25 cellular contexts compared by ENCODE assay signal in genomic region chr15:90227336-90227735, GRCh38. TPM values are rescaled to one million over a fixed set of nuclear protein-coding genes. Genes with fewer than 3 reads are reported as not detected.
"Had no signal": no experiment of that assay in that cellular context is flagged by ENCODE, and none has a peak within 500 bp of the region (broad histone marks: within the 10 kb centered on the region; RNA-seq: fewer than 3 reads in every experiment).

No MANE protein-coding gene starts in this region.

- H3K4me1 ChIP-seq: neural progenitor cell had no signal

- H3K27ac ChIP-seq: epithelial cell of prostate, gastrocnemius medialis, heart right ventricle, neural progenitor cell, parathyroid adenoma, psoas muscle, right lobe of liver, testis, tibial nerve, upper lobe of right lung, vagina had no signal

- H3K4me3 ChIP-seq: esophagus muscularis mucosa, gastrocnemius medialis, heart right ventricle, neural progenitor cell, psoas muscle, right lobe of liver, testis, tibial nerve, upper lobe of right lung, vagina had no signal

- H3K9me3 Mint-ChIP-seq: natural killer cell; neural progenitor cell; stimulated activated memory B cell treated with anti-CD40 and anti-IgM and Interleukin-4, amounts not matched to agents 10 μg/mL and 1 μg/mL and 100 μg/mL, for 72 hours; stimulated activated naive CD8-positive, alpha-beta T cell treated with anti-CD3 and anti-CD28 coated beads, Interleukin-15, amount 100 ng/mL, for 72 hours had no signal

- H3K36me3 Mint-ChIP-seq: natural killer cell had no signal

- H3K27me3 Mint-ChIP-seq: stimulated activated memory B cell treated with anti-CD40 and anti-IgM and Interleukin-4, amounts not matched to agents 10 μg/mL and 1 μg/mL and 100 μg/mL, for 72 hours; stimulated activated naive CD8-positive, alpha-beta T cell treated with anti-CD3 and anti-CD28 coated beads, Interleukin-15, amount 100 ng/mL, for 72 hours had no signal

- H3K9me3 ChIP-seq: esophagus muscularis mucosa, gastrocnemius medialis, heart right ventricle, psoas muscle, right lobe of liver, testis, tibial nerve, upper lobe of right lung, vagina had no signal

- H3K27me3 ChIP-seq: esophagus muscularis mucosa, gastrocnemius medialis, heart right ventricle, right lobe of liver, testis, tibial nerve, upper lobe of right lung, vagina had no signal

- H3K4me3 Mint-ChIP-seq: natural killer cell; neural progenitor cell; stimulated activated memory B cell treated with anti-CD40 and anti-IgM and Interleukin-4, amounts not matched to agents 10 μg/mL and 1 μg/mL and 100 μg/mL, for 72 hours; stimulated activated naive CD8-positive, alpha-beta T cell treated with anti-CD3 and anti-CD28 coated beads, Interleukin-15, amount 100 ng/mL, for 72 hours had no signal

- DNase-seq: effector memory CD4-positive, alpha-beta T cell; gastrocnemius medialis; heart right ventricle; hypothalamus; kidney glomerular epithelial cell; mammary epithelial cell; natural killer cell; nucleus accumbens; psoas muscle; retina; right lobe of liver; stimulated activated CD4-positive, alpha-beta T cell treated with anti-CD3 and anti-CD28 coated beads, Interleukin-15, amount 100 ng/mL, for 24 hours; stimulated activated CD4-positive, alpha-beta T cell treated with anti-CD3 and anti-CD28 coated beads, Interleukin-1b, Interleukin-23, amount 100 ng/mL, for 48 hours; stimulated activated CD4-positive, alpha-beta T cell treated with anti-CD3 and anti-CD28 coated beads, Interleukin-4, amount 100 ng/mL, for 24 hours; stimulated activated naive CD8-positive, alpha-beta T cell treated with anti-CD3 and anti-CD28 coated beads, Interleukin-15, amount 100 ng/mL, for 72 hours; testis; upper lobe of right lung had no signal

- ATAC-seq: gastrocnemius medialis; heart right ventricle; natural killer cell; psoas muscle; right lobe of liver; stimulated activated memory B cell treated with anti-CD40 and anti-IgM and Interleukin-4, amounts not matched to agents 10 μg/mL and 1 μg/mL and 100 μg/mL, for 72 hours; stimulated activated naive CD8-positive, alpha-beta T cell treated with anti-CD3 and anti-CD28 coated beads, Interleukin-15, amount 100 ng/mL, for 72 hours; upper lobe of right lung had no signal

- H3K36me3 ChIP-seq: neural progenitor cell had no signal

- H3K27ac Mint-ChIP-seq: natural killer cell; neural progenitor cell; stimulated activated memory B cell treated with anti-CD40 and anti-IgM and Interleukin-4, amounts not matched to agents 10 μg/mL and 1 μg/mL and 100 μg/mL, for 72 hours had no signal

RNA-seq across cellular contexts. Expression of gene TTLL13, which starts 22.0 kb away (rescaled TPM):
- total RNA-seq: gastrocnemius medialis, mesenteric fat pad, upper lobe of right lung, vagina had no signal
